Comparison of ENCODE assay signal across 14 cellular contexts in genomic region chr4:131609039-131609438, GRCh38.
DNase-seq lines count a peak whose midpoint lies in the region; ATAC-seq and TF ChIP-seq lines count a peak whose summit lies in the region.
"Had no signal": no experiment of that assay in that cellular context is flagged by ENCODE, and none has a peak within 500 bp of the region (broad histone marks: within the 10 kb centered on the region; RNA-seq: fewer than 3 reads in every experiment).

No MANE protein-coding gene starts in this region.

- H3K4me1 ChIP-seq in ACC112 (ENCODE audit: control insufficient read depth, insufficient read depth, low read length, unreplicated experiment), result peaks cover 29% of the 10 kb centered on the region
- peaks cover 41% of the 10 kb centered on the region for H3K4me1 ChIP-seq in RWPE2 (ENCODE audit: insufficient read depth, poor library complexity, severe bottlenecking)
- H3K4me1 ChIP-seq: HAP-1 had no signal

- no peak overlapping the region for H3K4me3 ChIP-seq in ACC112 (ENCODE audit: low read depth, low read length)
- no peak overlapping the region for H3K4me3 ChIP-seq in RWPE2 (ENCODE audit: severe bottlenecking)
- no peak overlapping the region for H3K4me3 ChIP-seq in foreskin fibroblast (ENCODE audit: low read depth in 1 of 2, low read length in 2 of 2)
- H3K4me3 ChIP-seq: HAP-1 had no signal

- H3K27me3 ChIP-seq in ACC112 (ENCODE audit: insufficient read depth, low read length) (no peaks in the 10 kb centered on the region), RWPE2 (ENCODE audit: insufficient read depth, poor library complexity, severe bottlenecking) (no peaks in the 10 kb centered on the region)
- H3K27me3 ChIP-seq: BE2C had no signal

- no peaks in the 10 kb centered on the region for H3K9me3 ChIP-seq in RWPE2 (ENCODE audit: severe bottlenecking)
- H3K9me3 ChIP-seq: BE2C, HAP-1 had no signal

- ATAC-seq in RWPE2 (ENCODE audit: low read depth) (no peak), HG02571 (IDR thresholded peaks at IDR 0.05; ENCODE audit: unreplicated experiment) (no peak)

- H3K36me3 Mint-ChIP-seq in activated CD4-positive, alpha-beta T cell treated with anti-CD3 and anti-CD28 coated beads, Interleukin-2, amount 10 ng/mL, durations not matched to agents 24 days and 14 days (ENCODE audit: low read depth), result no peaks in the 10 kb centered on the region
- H3K36me3 Mint-ChIP-seq: CD4-positive, alpha-beta memory T cell had no signal

- H2AFZ ChIP-seq in ACC112 (ENCODE audit: low read length, unreplicated experiment), result peak overlapping the region; percentile 46

- H3K27ac Mint-ChIP-seq in activated CD4-positive, alpha-beta T cell treated with anti-CD3 and anti-CD28 coated beads, Interleukin-2, amount 10 ng/mL, durations not matched to agents 24 days and 14 days, result no peak overlapping the region
- H3K27ac Mint-ChIP-seq: CD4-positive, alpha-beta memory T cell had no signal

- no peak for TF ChIP-seq CTCF in RWPE2 (IDR thresholded peaks at IDR 0.05; ENCODE audit: poor library complexity, severe bottlenecking)
- no peak for TF ChIP-seq CTCF in foreskin fibroblast (IDR thresholded peaks at IDR 0.05; ENCODE audit: low read depth, low read length)

- no peaks in the 10 kb centered on the region for H3K9me3 Mint-ChIP-seq in activated CD4-positive, alpha-beta T cell treated with anti-CD3 and anti-CD28 coated beads, Interleukin-2, amount 10 ng/mL, durations not matched to agents 24 days and 14 days

- H3K79me2 ChIP-seq in ACC112 (ENCODE audit: control insufficient read depth, insufficient read depth, low read length, unreplicated experiment), result no peaks in the 10 kb centered on the region

- DNase-seq in RWPE2 (ENCODE audit: low spot score) (no peak), epithelial cell of prostate (ENCODE audit: low read depth, low spot score) (no peak), foreskin fibroblast (peak; percentile 9 to 10), NAMALWA (ENCODE audit: low spot score) (no peak)
- no peak for DNase-seq in activated CD4-positive, alpha-beta T cell treated with anti-CD3 and anti-CD28 coated beads, Interleukin-2, amount 10 ng/mL, durations not matched to agents 24 days and 14 days
- DNase-seq: BE2C; CD4-positive, alpha-beta memory T cell; DMS153; DMS79 treated with DMSO at 0.1 percent for 48 hours; EL had no signal

- no peaks in the 10 kb centered on the region for H3K4me1 Mint-ChIP-seq in activated CD4-positive, alpha-beta T cell treated with anti-CD3 and anti-CD28 coated beads, Interleukin-2, amount 10 ng/mL, durations not matched to agents 24 days and 14 days
- H3K4me1 Mint-ChIP-seq: CD4-positive, alpha-beta memory T cell had no signal

- no peaks in the 10 kb centered on the region for H3K27me3 Mint-ChIP-seq in activated CD4-positive, alpha-beta T cell treated with anti-CD3 and anti-CD28 coated beads, Interleukin-2, amount 10 ng/mL, durations not matched to agents 24 days and 14 days
- H3K27me3 Mint-ChIP-seq: CD4-positive, alpha-beta memory T cell had no signal

- H3K27ac ChIP-seq in ACC112 (ENCODE audit: low read depth, low read length), result peak overlapping the region; percentile 19
- peak overlapping the region; percentile 87 for H3K27ac ChIP-seq in RWPE2 (ENCODE audit: poor library complexity, severe bottlenecking)
- peak overlapping the region; percentile 98 for H3K27ac ChIP-seq in epithelial cell of prostate
- H3K27ac ChIP-seq: C4-2B had no signal

- no peak overlapping the region for H3K4me3 Mint-ChIP-seq in activated CD4-positive, alpha-beta T cell treated with anti-CD3 and anti-CD28 coated beads, Interleukin-2, amount 10 ng/mL, durations not matched to agents 24 days and 14 days
- H3K4me3 Mint-ChIP-seq: CD4-positive, alpha-beta memory T cell had no signal

- intact Hi-C loops in activated CD4-positive, alpha-beta T cell treated with anti-CD3 and anti-CD28 coated beads, Interleukin-2, amount 10 ng/mL, durations not matched to agents 24 days and 14 days (cut with micrococcal nuclease), result no loop called here

- H3K36me3 ChIP-seq in ACC112 (ENCODE audit: insufficient read depth, low read length) (no peaks in the 10 kb centered on the region), RWPE2 (ENCODE audit: low read depth) (peaks cover 11% of the 10 kb centered on the region)
- H3K36me3 ChIP-seq: BE2C, HAP-1 had no signal

Comparison
In these comparisons a context has a peak if more than half of its experiments do, and no peak if none do; other contexts are left out.
1. H3K27ac ChIP-seq: peak in every context shown above with its lines; median percentile 98 in epithelial cell of prostate; 87 in RWPE2; 19 in ACC112.
2. DNase-seq: peak in foreskin fibroblast (2 of 2); none in RWPE2 (single experiment), epithelial cell of prostate (single experiment), NAMALWA (single experiment) and activated CD4-positive, alpha-beta T cell treated with anti-CD3 and anti-CD28 coated beads, Interleukin-2, amount 10 ng/mL, durations not matched to agents 24 days and 14 days (single experiment).